Comparison of ENCODE assay signal across 20 cellular contexts in the genomic region with DNA sequence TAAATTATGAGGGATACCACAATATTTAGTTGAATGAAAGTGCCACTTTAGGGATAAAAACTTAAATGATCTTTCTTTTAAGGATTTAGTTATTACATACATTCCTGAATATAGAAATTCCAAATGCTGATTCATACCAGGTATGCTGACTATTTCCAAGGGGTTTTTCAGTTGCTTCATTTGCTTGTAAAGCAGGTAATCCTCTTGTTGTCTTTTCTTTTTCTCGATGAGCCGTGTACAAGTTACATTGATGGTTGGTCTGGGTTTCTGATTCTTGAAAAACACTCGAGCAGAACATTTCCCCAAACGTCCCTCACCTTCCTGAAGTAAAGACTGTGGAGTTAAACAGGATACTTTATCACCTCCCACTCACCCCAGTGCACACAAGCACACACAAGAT. TPM values are rescaled to one million over a fixed set of nuclear protein-coding genes. Genes with fewer than 3 reads are reported as not detected.
"Had no signal": no experiment of that assay in that cellular context is flagged by ENCODE, and none has a peak within 500 bp of the region (broad histone marks: within the 10 kb centered on the region; RNA-seq: fewer than 3 reads in every experiment).

No MANE protein-coding gene starts in this region.

- ATAC-seq: left lobe of liver; mucosa of descending colon; naive thymus-derived CD4-positive, alpha-beta T cell had no signal

- H3K4me3 ChIP-seq: mucosa of descending colon, right atrium auricular region, tibial nerve, uterus had no signal

- H3K4me3 Mint-ChIP-seq: activated CD4-positive, alpha-beta memory T cell treated with anti-CD3 and anti-CD28 coated beads, Interleukin-2, amount 10 ng/mL, durations not matched to agents 7 days and 5 days; activated naive CD8-positive, alpha-beta T cell treated with anti-CD3 and anti-CD28 coated beads for 36 hours; activated T-cell treated with anti-CD3 and anti-CD28 coated beads, Interleukin-2, amount 50 U/mL, for 24 hours; naive thymus-derived CD4-positive, alpha-beta T cell had no signal

- H3K9me3 Mint-ChIP-seq: activated CD4-positive, alpha-beta memory T cell treated with anti-CD3 and anti-CD28 coated beads, Interleukin-2, amount 10 ng/mL, durations not matched to agents 7 days and 5 days; activated naive CD8-positive, alpha-beta T cell treated with anti-CD3 and anti-CD28 coated beads for 36 hours; activated T-cell treated with anti-CD3 and anti-CD28 coated beads, Interleukin-2, amount 50 U/mL, for 24 hours had no signal

- DNase-seq: activated CD4-positive, alpha-beta memory T cell treated with anti-CD3 and anti-CD28 coated beads, Interleukin-2, amount 10 ng/mL, durations not matched to agents 7 days and 5 days; activated CD4-positive, alpha-beta T cell treated with anti-CD3 and anti-CD28 coated beads for 1 hour; activated gamma-delta T cell; activated naive CD8-positive, alpha-beta T cell treated with anti-CD3 and anti-CD28 coated beads for 36 hours; activated T-cell treated with anti-CD3 and anti-CD28 coated beads, Interleukin-2, amount 50 U/mL, for 24 hours; amygdala; mucosa of descending colon; naive thymus-derived CD4-positive, alpha-beta T cell; stimulated activated CD4-positive, alpha-beta T cell treated with anti-CD3 and anti-CD28 coated beads, Interleukin-15, amount 100 ng/mL, for 24 hours; stimulated activated CD4-positive, alpha-beta T cell treated with anti-CD3 and anti-CD28 coated beads, Interleukin-4, amount 100 ng/mL, for 1 hour; stimulated activated naive CD4-positive, alpha-beta T cell; T-helper 1 cell; T1000; uterus had no signal

- H3K27me3 Mint-ChIP-seq: activated CD4-positive, alpha-beta memory T cell treated with anti-CD3 and anti-CD28 coated beads, Interleukin-2, amount 10 ng/mL, durations not matched to agents 7 days and 5 days; activated naive CD8-positive, alpha-beta T cell treated with anti-CD3 and anti-CD28 coated beads for 36 hours; activated T-cell treated with anti-CD3 and anti-CD28 coated beads, Interleukin-2, amount 50 U/mL, for 24 hours; naive thymus-derived CD4-positive, alpha-beta T cell had no signal

- FAIRE-seq: islet of Langerhans had no signal

- H3K27me3 ChIP-seq: neutrophil, right atrium auricular region, tibial nerve, uterus had no signal

- H3K27ac Mint-ChIP-seq: activated CD4-positive, alpha-beta memory T cell treated with anti-CD3 and anti-CD28 coated beads, Interleukin-2, amount 10 ng/mL, durations not matched to agents 7 days and 5 days; activated naive CD8-positive, alpha-beta T cell treated with anti-CD3 and anti-CD28 coated beads for 36 hours; activated T-cell treated with anti-CD3 and anti-CD28 coated beads, Interleukin-2, amount 50 U/mL, for 24 hours had no signal

- H3K27ac ChIP-seq: neutrophil, VCaP had no signal

- H3K4me1 ChIP-seq: uterus had no signal

- H3K36me3 ChIP-seq: neutrophil, uterus had no signal

- H3K9me3 ChIP-seq: mucosa of descending colon, neutrophil, right atrium auricular region, tibial nerve, uterus had no signal

RNA-seq across cellular contexts. Expression of a gene that starts 21.7 kb away (rescaled TPM):
- total RNA-seq: activated CD4-positive, alpha-beta memory T cell treated with anti-CD3 and anti-CD28 coated beads, Interleukin-2, amount 10 ng/mL, durations not matched to agents 7 days and 5 days; activated naive CD8-positive, alpha-beta T cell treated with anti-CD3 and anti-CD28 coated beads for 36 hours; naive thymus-derived CD4-positive, alpha-beta T cell had no signal
- polyA plus RNA-seq: naive thymus-derived CD4-positive, alpha-beta T cell had no signal
